ENCODE assay signal across 19 cellular contexts in genomic region chr11:30579776-30580175, GRCh38. TPM values are rescaled to one million over a fixed set of nuclear protein-coding genes. Genes with fewer than 3 reads are reported as not detected.
A peak's percentile ranks its signal among the peaks of the same experiment; 100 is the strongest.
DNase-seq lines count a peak whose midpoint lies in the region; ATAC-seq and TF ChIP-seq lines count a peak whose summit lies in the region.
"Had no signal": no experiment of that assay in that cellular context is flagged by ENCODE, and none has a peak within 500 bp of the region (broad histone marks: within the 10 kb centered on the region; RNA-seq: fewer than 3 reads in every experiment).

No MANE protein-coding gene starts in this region.

- H3K4ac ChIP-seq in neuronal stem cell (ENCODE audit: low read length), result no peak overlapping the region

- peaks cover 84% of the 10 kb centered on the region for H3K4me1 Mint-ChIP-seq in brain

- H2BK5ac ChIP-seq in neuronal stem cell (ENCODE audit: low read length), result no peak overlapping the region

- no peak overlapping the region for H2AFZ ChIP-seq in neuronal stem cell (ENCODE audit: low read length)

- no peak overlapping the region for H2BK12ac ChIP-seq in neuronal stem cell (ENCODE audit: low read length)

- WGBS in neuronal stem cell (ENCODE audit: extremely low coverage in 2 of 2, insufficient read length in 2 of 2, insufficient replicate concordance in 1 of 2), 2 donors, result no CpG with 5 or more reads among the region's 2 CpGs

- H3K27me3 ChIP-seq in BLaER1 treated with 17β-estradiol and CSF1 and Interleukin-3, amounts not matched to agents 10 nM and 100 nM, result peaks cover 39 to 48% (median 47%) of the 10 kb centered on the region in 11 experiments
- H3K27me3 ChIP-seq in neuronal stem cell (ENCODE audit: control insufficient read depth in 3 of 3, insufficient read depth in 3 of 3, low read depth in 1 of 3, low read length in 3 of 3), result peaks cover 0 to 47% (median 5%) of the 10 kb centered on the region in 3 experiments

- ATAC-seq in GM19351 (IDR thresholded peaks at IDR 0.05; ENCODE audit: unreplicated experiment) (no peak), GM21825 (IDR thresholded peaks at IDR 0.05; ENCODE audit: unreplicated experiment) (no peak), GM19035 (IDR thresholded peaks at IDR 0.05; ENCODE audit: unreplicated experiment) (no peak)
- ATAC-seq in stimulated activated naive CD8-positive, alpha-beta T cell treated with anti-CD3 and anti-CD28 coated beads, Interleukin-15, Interleukin-2, amounts not matched to agents 100 U/mL and 50 U/mL, for 24 hours, result no peak
- ATAC-seq: GM12878 had no signal

- no peak overlapping the region for H3K14ac ChIP-seq in neuronal stem cell (ENCODE audit: low read length)

- H3K27ac ChIP-seq in BLaER1 treated with 17β-estradiol and CSF1 and Interleukin-3, amounts not matched to agents 10 nM and 100 nM, result no peak overlapping the region; a peak in 1 of 22 replicates
- peak overlapping the region; percentile 76 for H3K27ac ChIP-seq in neuronal stem cell (replicated peaks; ENCODE audit: low read length)

- peaks cover 0 to 5% (median 0%) of the 10 kb centered on the region in 5 experiments for H3K9me3 Mint-ChIP-seq in brain
- H3K9me3 Mint-ChIP-seq: CD4-positive, alpha-beta T cell had no signal

- peaks cover 4% of the 10 kb centered on the region for H3K79me1 ChIP-seq in neuronal stem cell (ENCODE audit: low read depth, low read length)

- H3K4me1 ChIP-seq in BLaER1 treated with 17β-estradiol and CSF1 and Interleukin-3, amounts not matched to agents 10 nM and 100 nM, result peaks cover 4 to 63% (median 39%) of the 10 kb centered on the region in 10 experiments; a peak in 16 of 20 replicates
- peaks cover 0 to 9% of the 10 kb centered on the region in 2 donors for H3K4me1 ChIP-seq in neuronal stem cell (ENCODE audit: control insufficient read depth in 2 of 2, insufficient read depth in 1 of 2, low read depth in 1 of 2, low read length in 2 of 2)

- H3K27ac Mint-ChIP-seq in brain, result peak overlapping the region in 4 of 5 experiments; percentile 51 to 89 (median 72)
- H3K27ac Mint-ChIP-seq: CD14-positive monocyte; CD4-positive, alpha-beta T cell; CD8-positive, alpha-beta memory T cell; HFFc6 had no signal

- no peak overlapping the region for H3K9ac ChIP-seq in BLaER1 treated with 17β-estradiol and CSF1 and Interleukin-3, amounts not matched to agents 10 nM and 100 nM
- no peak overlapping the region for H3K9ac ChIP-seq in neuronal stem cell (ENCODE audit: low read depth, low read length, poor library complexity)

- no peak overlapping the region for H3K23ac ChIP-seq in neuronal stem cell (ENCODE audit: low read depth, low read length, poor library complexity)

- H3K18ac ChIP-seq in neuronal stem cell (ENCODE audit: low read length), result no peak overlapping the region

- H3K27me3 Mint-ChIP-seq in brain, result no peaks in the 10 kb centered on the region

- no peak overlapping the region for H2BK15ac ChIP-seq in neuronal stem cell (ENCODE audit: low read length)

- H4K8ac ChIP-seq in neuronal stem cell (ENCODE audit: low read depth, low read length), result no peak overlapping the region

- H3K4me2 ChIP-seq in BLaER1 treated with 17β-estradiol and CSF1 and Interleukin-3, amounts not matched to agents 10 nM and 100 nM, result peak overlapping the region in 9 of 11 experiments; percentile 1 to 90 (median 33); a peak in 14 of 22 replicates
- H3K4me2 ChIP-seq in neuronal stem cell (ENCODE audit: insufficient read depth, low read length, poor library complexity, severe bottlenecking), result no peak overlapping the region

- H2AK5ac ChIP-seq in neuronal stem cell (ENCODE audit: low read depth, low read length), result no peak overlapping the region

- H3K4me3 Mint-ChIP-seq in brain, result peak overlapping the region; percentile 37 to 79 (median 47)
- H3K4me3 Mint-ChIP-seq: CD14-positive monocyte; CD4-positive, alpha-beta T cell; CD8-positive, alpha-beta memory T cell; HFFc6 had no signal

- TF ChIP-seq CTCF in brain (conservative IDR thresholded peaks at IDR 0.05), result no peak

- peaks cover 0 to 23% (median 9%) of the 10 kb centered on the region in 11 experiments; a peak in 11 of 22 replicates for H3K9me3 ChIP-seq in BLaER1 treated with 17β-estradiol and CSF1 and Interleukin-3, amounts not matched to agents 10 nM and 100 nM (replicated peaks in 1 of 11)
- peaks cover 0 to 3% of the 10 kb centered on the region in 2 donors for H3K9me3 ChIP-seq in neuronal stem cell (replicated peaks in 1 of 2; ENCODE audit: control insufficient read depth in 2 of 2, insufficient read depth in 1 of 2, low read depth in 1 of 2, low read length in 2 of 2)
- H3K9me3 ChIP-seq: HAP-1 had no signal

- H4K20me1 ChIP-seq in BLaER1 treated with 17β-estradiol and CSF1 and Interleukin-3, amounts not matched to agents 10 nM and 100 nM, result peaks cover 0 to 6% (median 0%) of the 10 kb centered on the region in 11 experiments; a peak in 4 of 22 replicates

- peaks cover 0 to 11% (median 0%) of the 10 kb centered on the region in 11 experiments; a peak in 4 of 22 replicates for H3K36me3 ChIP-seq in BLaER1 treated with 17β-estradiol and CSF1 and Interleukin-3, amounts not matched to agents 10 nM and 100 nM
- peaks cover 0 to 2% of the 10 kb centered on the region in 2 donors for H3K36me3 ChIP-seq in neuronal stem cell (replicated peaks in 1 of 2; ENCODE audit: control insufficient read depth in 2 of 2, insufficient read depth in 2 of 2, low read length in 2 of 2)

- DNase-seq in neuronal stem cell (ENCODE audit: low spot score), result no peak
- no peak for DNase-seq in stimulated activated naive CD8-positive, alpha-beta T cell treated with anti-CD3 and anti-CD28 coated beads, Interleukin-15, Interleukin-2, amounts not matched to agents 100 U/mL and 50 U/mL, for 24 hours
- DNase-seq: CD4-positive, alpha-beta T cell; CD8-positive, alpha-beta memory T cell; DMS 273 treated with DMSO at 0.1 percent for 48 hours; DMS79; EL; GDM1; GOT3; HFFc6 had no signal

- H4K91ac ChIP-seq in neuronal stem cell (ENCODE audit: low read depth, low read length, poor library complexity), result no peak overlapping the region

- peaks cover 49% of the 10 kb centered on the region for H3K36me3 Mint-ChIP-seq in brain
- H3K36me3 Mint-ChIP-seq: CD14-positive monocyte had no signal

- H2BK120ac ChIP-seq in neuronal stem cell (ENCODE audit: low read depth, low read length), result no peak overlapping the region

- no peak overlapping the region for H3K4me3 ChIP-seq in BLaER1 treated with 17β-estradiol and CSF1 and Interleukin-3, amounts not matched to agents 10 nM and 100 nM
- H3K4me3 ChIP-seq in neuronal stem cell (ENCODE audit: low read length in 2 of 2), result no peak overlapping the region
- H3K4me3 ChIP-seq: GM12878, HAP-1 had no signal

RNA-seq across cellular contexts. Expression of gene MPPED2, which starts 6.4 kb away (rescaled TPM):
- polyA plus RNA-seq in brain (ENCODE audit: insufficient read depth, low read depth, low replicate concordance), result 3.4 TPM
- polyA plus RNA-seq in neuronal stem cell (2013, experiment 1 of 2), result 6.3 TPM
- polyA plus RNA-seq in neuronal stem cell (2013, experiment 2 of 2), result 6.8 TPM
- polyA plus RNA-seq: BJ, GM12878 had no signal
